ENCODE assay signal across 1 cellular context in the genomic region with DNA sequence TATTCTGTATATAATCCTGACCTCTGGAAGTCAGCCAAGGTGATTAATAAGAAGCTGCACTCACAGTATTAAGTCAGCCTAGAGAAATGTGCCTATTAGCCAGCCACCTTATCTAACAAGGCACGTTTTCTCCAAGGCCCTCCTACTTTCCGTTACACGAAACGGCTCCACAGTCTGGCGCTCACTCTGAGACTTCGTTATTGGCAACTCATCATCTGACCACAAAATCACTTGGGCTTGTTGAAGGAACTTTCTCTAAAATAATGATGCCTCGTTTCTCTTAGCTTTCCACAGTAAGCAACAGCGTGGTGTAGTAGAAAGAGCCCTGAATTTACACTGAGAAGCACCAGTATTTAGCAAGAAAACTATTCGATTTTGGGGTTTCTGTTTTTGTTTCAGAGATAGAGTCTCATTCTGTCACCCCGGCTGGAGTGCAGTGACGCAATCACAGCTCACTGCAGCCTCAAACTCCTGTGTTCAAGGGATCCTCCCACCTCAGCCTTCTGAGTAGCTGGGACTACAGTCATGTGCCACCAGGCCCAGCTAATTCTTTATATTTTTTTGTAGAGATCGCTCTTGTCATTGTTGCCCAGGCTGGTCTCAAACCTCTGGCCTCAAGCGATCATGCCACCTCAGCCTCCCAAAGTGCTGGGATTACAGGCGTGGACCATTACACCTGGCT.
TF ChIP-seq lines count a peak whose summit lies in the region.

No MANE protein-coding gene starts in this region.

TF ChIP-seq in K562, 482 proteins besides CTCF, POLR2A, EP300 and RAD21 (continued from another document and continues in another):
- TF ChIP-seq, protein P1, sequence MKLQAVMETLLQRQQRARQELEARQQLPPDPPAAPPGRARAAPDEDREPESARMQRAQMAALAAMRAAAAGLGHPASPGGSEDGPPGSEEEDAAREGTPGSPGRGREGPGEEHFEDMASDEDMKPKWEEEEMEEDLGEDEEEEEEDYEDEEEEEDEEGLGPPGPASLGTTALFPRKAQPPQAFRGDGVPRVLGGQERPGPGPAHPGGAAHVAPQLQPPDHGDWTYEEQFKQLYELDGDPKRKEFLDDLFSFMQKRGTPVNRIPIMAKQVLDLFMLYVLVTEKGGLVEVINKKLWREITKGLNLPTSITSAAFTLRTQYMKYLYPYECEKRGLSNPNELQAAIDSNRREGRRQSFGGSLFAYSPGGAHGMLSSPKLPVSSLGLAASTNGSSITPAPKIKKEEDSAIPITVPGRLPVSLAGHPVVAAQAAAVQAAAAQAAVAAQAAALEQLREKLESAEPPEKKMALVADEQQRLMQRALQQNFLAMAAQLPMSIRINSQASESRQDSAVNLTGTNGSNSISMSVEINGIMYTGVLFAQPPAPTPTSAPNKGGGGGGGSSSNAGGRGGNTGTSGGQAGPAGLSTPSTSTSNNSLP (IDR thresholded peaks at IDR 0.05; ENCODE audit: borderline replicate concordance, low read depth, low read length) = 0 out of 2 replicates have a peak, but pooled peaks have one; percentile 15
- peak; percentile 73; the same call in 1 of the 2 replicates for TF ChIP-seq SMARCE1 (IDR thresholded peaks at IDR 0.05)
- TF ChIP-seq TEAD4 (IDR thresholded peaks at IDR 0.05; ENCODE audit: low read length) = peak; percentile 85
- no peak for TF ChIP-seq TEAD4 (CRISPR knock-in tag; IDR thresholded peaks at IDR 0.05; ENCODE audit: borderline replicate concordance)
- no peak for TF ChIP-seq SFPQ (IDR thresholded peaks at IDR 0.05; ENCODE audit: low read depth, low read length)
- peak; percentile 79 for TF ChIP-seq NFE2 (IDR thresholded peaks at IDR 0.05; ENCODE audit: low read depth)
- peak; percentile 84 for TF ChIP-seq ARID1B (IDR thresholded peaks at IDR 0.05)
- TF ChIP-seq ZC3H8 (IDR thresholded peaks at IDR 0.05) = no peak
- TF ChIP-seq SOX6 (IDR thresholded peaks at IDR 0.05) = peak; percentile 55; the same call in 1 of the 2 replicates
- TF ChIP-seq GATA2 (CRISPR knock-in tag; IDR thresholded peaks at IDR 0.05) = 0 out of 2 replicates have a peak, but pooled peaks have one; percentile 11
- TF ChIP-seq E2F3 (CRISPR knock-in tag; IDR thresholded peaks at IDR 0.05) = no peak
- TF ChIP-seq TAL1 (IDR thresholded peaks at IDR 0.05) = peak; percentile 68
- no peak for TF ChIP-seq ZNF583 (CRISPR knock-in tag; IDR thresholded peaks at IDR 0.05)
- TF ChIP-seq MTA2 (IDR thresholded peaks at IDR 0.05; ENCODE audit: low read depth) = peak; percentile 38
- TF ChIP-seq ZNF511 (CRISPR knock-in tag; IDR thresholded peaks at IDR 0.05) = no peak
- peak; percentile 59; the same call in 1 of the 2 replicates for TF ChIP-seq NBN (IDR thresholded peaks at IDR 0.05; ENCODE audit: low read depth)
- TF ChIP-seq ESRRA (IDR thresholded peaks at IDR 0.05; ENCODE audit: borderline replicate concordance, low read depth) = peak; percentile 66; the same call in 1 of the 2 replicates
- TF ChIP-seq, protein P2, sequence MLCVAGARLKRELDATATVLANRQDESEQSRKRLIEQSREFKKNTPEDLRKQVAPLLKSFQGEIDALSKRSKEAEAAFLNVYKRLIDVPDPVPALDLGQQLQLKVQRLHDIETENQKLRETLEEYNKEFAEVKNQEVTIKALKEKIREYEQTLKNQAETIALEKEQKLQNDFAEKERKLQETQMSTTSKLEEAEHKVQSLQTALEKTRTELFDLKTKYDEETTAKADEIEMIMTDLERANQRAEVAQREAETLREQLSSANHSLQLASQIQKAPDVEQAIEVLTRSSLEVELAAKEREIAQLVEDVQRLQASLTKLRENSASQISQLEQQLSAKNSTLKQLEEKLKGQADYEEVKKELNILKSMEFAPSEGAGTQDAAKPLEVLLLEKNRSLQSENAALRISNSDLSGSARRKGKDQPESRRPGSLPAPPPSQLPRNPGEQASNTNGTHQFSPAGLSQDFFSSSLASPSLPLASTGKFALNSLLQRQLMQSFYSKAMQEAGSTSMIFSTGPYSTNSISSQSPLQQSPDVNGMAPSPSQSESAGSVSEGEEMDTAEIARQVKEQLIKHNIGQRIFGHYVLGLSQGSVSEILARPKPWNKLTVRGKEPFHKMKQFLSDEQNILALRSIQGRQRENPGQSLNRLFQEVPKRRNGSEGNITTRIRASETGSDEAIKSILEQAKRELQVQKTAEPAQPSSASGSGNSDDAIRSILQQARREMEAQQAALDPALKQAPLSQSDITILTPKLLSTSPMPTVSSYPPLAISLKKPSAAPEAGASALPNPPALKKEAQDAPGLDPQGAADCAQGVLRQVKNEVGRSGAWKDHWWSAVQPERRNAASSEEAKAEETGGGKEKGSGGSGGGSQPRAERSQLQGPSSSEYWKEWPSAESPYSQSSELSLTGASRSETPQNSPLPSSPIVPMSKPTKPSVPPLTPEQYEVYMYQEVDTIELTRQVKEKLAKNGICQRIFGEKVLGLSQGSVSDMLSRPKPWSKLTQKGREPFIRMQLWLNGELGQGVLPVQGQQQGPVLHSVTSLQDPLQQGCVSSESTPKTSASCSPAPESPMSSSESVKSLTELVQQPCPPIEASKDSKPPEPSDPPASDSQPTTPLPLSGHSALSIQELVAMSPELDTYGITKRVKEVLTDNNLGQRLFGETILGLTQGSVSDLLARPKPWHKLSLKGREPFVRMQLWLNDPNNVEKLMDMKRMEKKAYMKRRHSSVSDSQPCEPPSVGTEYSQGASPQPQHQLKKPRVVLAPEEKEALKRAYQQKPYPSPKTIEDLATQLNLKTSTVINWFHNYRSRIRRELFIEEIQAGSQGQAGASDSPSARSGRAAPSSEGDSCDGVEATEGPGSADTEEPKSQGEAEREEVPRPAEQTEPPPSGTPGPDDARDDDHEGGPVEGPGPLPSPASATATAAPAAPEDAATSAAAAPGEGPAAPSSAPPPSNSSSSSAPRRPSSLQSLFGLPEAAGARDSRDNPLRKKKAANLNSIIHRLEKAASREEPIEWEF (CRISPR knock-in tag; IDR thresholded peaks at IDR 0.05) = 0 out of 2 replicates have a peak, but pooled peaks have one; percentile 5
- TF ChIP-seq CBFA2T2 (conservative IDR thresholded peaks at IDR 0.05) = peak; percentile 53; the same call in 1 of the 2 replicates
- no peak for TF ChIP-seq PHTF2 (CRISPR knock-in tag; IDR thresholded peaks at IDR 0.05)
- TF ChIP-seq ZNF639 (CRISPR knock-in tag; conservative IDR thresholded peaks at IDR 0.05 in 1 of 2, IDR thresholded peaks at IDR 0.05 in 1 of 2) = 0 out of 4 replicates have a peak, but pooled peaks of 1 of the 2 experiments have one; percentile 60
- peak; percentile 70 for TF ChIP-seq EP400 (IDR thresholded peaks at IDR 0.05)
- peak; percentile 90 for TF ChIP-seq LEF1 (IDR thresholded peaks at IDR 0.05)
- TF ChIP-seq KDM1A (IDR thresholded peaks at IDR 0.05) = peak; percentile 54 to 61; a peak in 2 of 4 replicates
- TF ChIP-seq L3MBTL2 (IDR thresholded peaks at IDR 0.05) = peak; percentile 80
- peak; percentile 80 for TF ChIP-seq CBFA2T3 (IDR thresholded peaks at IDR 0.05)
- TF ChIP-seq EWSR1 (IDR thresholded peaks at IDR 0.05; ENCODE audit: borderline replicate concordance, low read depth, partially characterized antibody) = no peak
- TF ChIP-seq BMI1 (IDR thresholded peaks at IDR 0.05; ENCODE audit: low read length) = no peak
- no peak for TF ChIP-seq PML (IDR thresholded peaks at IDR 0.05; ENCODE audit: low read length)
- TF ChIP-seq POLR2H (tag; IDR thresholded peaks at IDR 0.05; ENCODE audit: low read depth) = peak; percentile 39; the same call in 1 of the 2 replicates
- TF ChIP-seq NR2C2 (CRISPR knock-in tag; IDR thresholded peaks at IDR 0.05) = no peak
- TF ChIP-seq NR2C2 (tag; IDR thresholded peaks at IDR 0.05) = peak; percentile 28
- peak; percentile 42; the same call in 1 of the 2 replicates for TF ChIP-seq MAFK (IDR thresholded peaks at IDR 0.05; ENCODE audit: low read length)
- TF ChIP-seq TOE1 (IDR thresholded peaks at IDR 0.05; ENCODE audit: borderline replicate concordance) = 0 out of 2 replicates have a peak, but pooled peaks have one; percentile 18
- no peak for TF ChIP-seq TOE1 (CRISPR knock-in tag; IDR thresholded peaks at IDR 0.05; ENCODE audit: borderline replicate concordance, low read depth)
- TF ChIP-seq GTF2E2 (tag; IDR thresholded peaks at IDR 0.05) = no peak
- peak; percentile 58; the same call in 1 of the 2 replicates for TF ChIP-seq HDAC2 (IDR thresholded peaks at IDR 0.05)
- TF ChIP-seq, protein P3, sequence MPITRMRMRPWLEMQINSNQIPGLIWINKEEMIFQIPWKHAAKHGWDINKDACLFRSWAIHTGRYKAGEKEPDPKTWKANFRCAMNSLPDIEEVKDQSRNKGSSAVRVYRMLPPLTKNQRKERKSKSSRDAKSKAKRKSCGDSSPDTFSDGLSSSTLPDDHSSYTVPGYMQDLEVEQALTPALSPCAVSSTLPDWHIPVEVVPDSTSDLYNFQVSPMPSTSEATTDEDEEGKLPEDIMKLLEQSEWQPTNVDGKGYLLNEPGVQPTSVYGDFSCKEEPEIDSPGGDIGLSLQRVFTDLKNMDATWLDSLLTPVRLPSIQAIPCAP (CRISPR knock-in tag; IDR thresholded peaks at IDR 0.05; ENCODE audit: borderline replicate concordance) = no peak
- no peak for TF ChIP-seq KAT7 (CRISPR knock-in tag; IDR thresholded peaks at IDR 0.05; ENCODE audit: borderline replicate concordance)
- 0 out of 2 replicates have a peak, but pooled peaks have one; percentile 44 for TF ChIP-seq HES1 (IDR thresholded peaks at IDR 0.05; ENCODE audit: low read depth)
- TF ChIP-seq ZNF175 (CRISPR knock-in tag; IDR thresholded peaks at IDR 0.05; ENCODE audit: low read depth) = no peak
- TF ChIP-seq THAP7 (CRISPR knock-in tag; IDR thresholded peaks at IDR 0.05) = no peak
- TF ChIP-seq TFAP4 (CRISPR knock-in tag; IDR thresholded peaks at IDR 0.05; ENCODE audit: borderline replicate concordance) = 0 out of 2 replicates have a peak, but pooled peaks have one; percentile 28
- no peak for TF ChIP-seq BRD4 (IDR thresholded peaks at IDR 0.05)
- TF ChIP-seq TRIM25 (IDR thresholded peaks at IDR 0.05; ENCODE audit: borderline replicate concordance) = no peak
- TF ChIP-seq TCF3 (CRISPR knock-in tag; IDR thresholded peaks at IDR 0.05) = peak; percentile 69
- TF ChIP-seq MCM7 (IDR thresholded peaks at IDR 0.05) = no peak
- TF ChIP-seq ZNF239 (CRISPR knock-in tag; IDR thresholded peaks at IDR 0.05) = no peak
